In the genomic region with DNA sequence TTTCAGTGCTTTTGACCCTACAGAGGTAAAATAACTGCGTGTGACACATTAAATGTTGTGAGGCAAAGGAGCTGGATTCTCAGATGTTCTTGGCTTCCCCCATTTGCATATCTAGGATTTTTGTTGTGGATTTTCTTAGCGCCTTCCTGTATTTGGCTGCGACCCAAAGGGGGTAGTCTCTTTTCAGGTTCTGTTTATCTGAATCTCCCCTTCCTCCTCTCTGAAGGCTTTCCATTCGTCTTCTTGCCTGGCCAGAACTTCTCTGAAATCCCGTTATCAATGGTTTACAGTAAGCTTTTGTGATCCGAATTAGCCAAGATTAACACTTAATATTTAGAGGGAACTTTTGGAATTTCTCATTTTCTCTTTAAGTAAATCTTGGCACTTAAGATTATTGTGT, we compare ENCODE assay signal across 1 cellular context.
TF ChIP-seq lines count a peak whose summit lies in the region.

No MANE protein-coding gene starts in this region.

TF ChIP-seq in K562, 482 proteins besides CTCF, POLR2A, EP300 and RAD21 (continued from another document and continues in another):
- no peak for TF ChIP-seq TOE1 (IDR thresholded peaks at IDR 0.05; ENCODE audit: borderline replicate concordance)
- TF ChIP-seq TOE1 (CRISPR knock-in tag; IDR thresholded peaks at IDR 0.05; ENCODE audit: borderline replicate concordance, low read depth), result no peak
- TF ChIP-seq ZNF586 (CRISPR knock-in tag; conservative IDR thresholded peaks at IDR 0.05), result no peak
- TF ChIP-seq, protein P1, sequence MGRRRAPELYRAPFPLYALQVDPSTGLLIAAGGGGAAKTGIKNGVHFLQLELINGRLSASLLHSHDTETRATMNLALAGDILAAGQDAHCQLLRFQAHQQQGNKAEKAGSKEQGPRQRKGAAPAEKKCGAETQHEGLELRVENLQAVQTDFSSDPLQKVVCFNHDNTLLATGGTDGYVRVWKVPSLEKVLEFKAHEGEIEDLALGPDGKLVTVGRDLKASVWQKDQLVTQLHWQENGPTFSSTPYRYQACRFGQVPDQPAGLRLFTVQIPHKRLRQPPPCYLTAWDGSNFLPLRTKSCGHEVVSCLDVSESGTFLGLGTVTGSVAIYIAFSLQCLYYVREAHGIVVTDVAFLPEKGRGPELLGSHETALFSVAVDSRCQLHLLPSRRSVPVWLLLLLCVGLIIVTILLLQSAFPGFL (CRISPR knock-in tag; IDR thresholded peaks at IDR 0.05), result no peak
- TF ChIP-seq MECOM (CRISPR knock-in tag; IDR thresholded peaks at IDR 0.05), result no peak
- no peak for TF ChIP-seq CCAR2 (IDR thresholded peaks at IDR 0.05; ENCODE audit: low read depth, low read length)
- no peak for TF ChIP-seq ZNF551 (CRISPR knock-in tag; IDR thresholded peaks at IDR 0.05)
- TF ChIP-seq, protein P2, sequence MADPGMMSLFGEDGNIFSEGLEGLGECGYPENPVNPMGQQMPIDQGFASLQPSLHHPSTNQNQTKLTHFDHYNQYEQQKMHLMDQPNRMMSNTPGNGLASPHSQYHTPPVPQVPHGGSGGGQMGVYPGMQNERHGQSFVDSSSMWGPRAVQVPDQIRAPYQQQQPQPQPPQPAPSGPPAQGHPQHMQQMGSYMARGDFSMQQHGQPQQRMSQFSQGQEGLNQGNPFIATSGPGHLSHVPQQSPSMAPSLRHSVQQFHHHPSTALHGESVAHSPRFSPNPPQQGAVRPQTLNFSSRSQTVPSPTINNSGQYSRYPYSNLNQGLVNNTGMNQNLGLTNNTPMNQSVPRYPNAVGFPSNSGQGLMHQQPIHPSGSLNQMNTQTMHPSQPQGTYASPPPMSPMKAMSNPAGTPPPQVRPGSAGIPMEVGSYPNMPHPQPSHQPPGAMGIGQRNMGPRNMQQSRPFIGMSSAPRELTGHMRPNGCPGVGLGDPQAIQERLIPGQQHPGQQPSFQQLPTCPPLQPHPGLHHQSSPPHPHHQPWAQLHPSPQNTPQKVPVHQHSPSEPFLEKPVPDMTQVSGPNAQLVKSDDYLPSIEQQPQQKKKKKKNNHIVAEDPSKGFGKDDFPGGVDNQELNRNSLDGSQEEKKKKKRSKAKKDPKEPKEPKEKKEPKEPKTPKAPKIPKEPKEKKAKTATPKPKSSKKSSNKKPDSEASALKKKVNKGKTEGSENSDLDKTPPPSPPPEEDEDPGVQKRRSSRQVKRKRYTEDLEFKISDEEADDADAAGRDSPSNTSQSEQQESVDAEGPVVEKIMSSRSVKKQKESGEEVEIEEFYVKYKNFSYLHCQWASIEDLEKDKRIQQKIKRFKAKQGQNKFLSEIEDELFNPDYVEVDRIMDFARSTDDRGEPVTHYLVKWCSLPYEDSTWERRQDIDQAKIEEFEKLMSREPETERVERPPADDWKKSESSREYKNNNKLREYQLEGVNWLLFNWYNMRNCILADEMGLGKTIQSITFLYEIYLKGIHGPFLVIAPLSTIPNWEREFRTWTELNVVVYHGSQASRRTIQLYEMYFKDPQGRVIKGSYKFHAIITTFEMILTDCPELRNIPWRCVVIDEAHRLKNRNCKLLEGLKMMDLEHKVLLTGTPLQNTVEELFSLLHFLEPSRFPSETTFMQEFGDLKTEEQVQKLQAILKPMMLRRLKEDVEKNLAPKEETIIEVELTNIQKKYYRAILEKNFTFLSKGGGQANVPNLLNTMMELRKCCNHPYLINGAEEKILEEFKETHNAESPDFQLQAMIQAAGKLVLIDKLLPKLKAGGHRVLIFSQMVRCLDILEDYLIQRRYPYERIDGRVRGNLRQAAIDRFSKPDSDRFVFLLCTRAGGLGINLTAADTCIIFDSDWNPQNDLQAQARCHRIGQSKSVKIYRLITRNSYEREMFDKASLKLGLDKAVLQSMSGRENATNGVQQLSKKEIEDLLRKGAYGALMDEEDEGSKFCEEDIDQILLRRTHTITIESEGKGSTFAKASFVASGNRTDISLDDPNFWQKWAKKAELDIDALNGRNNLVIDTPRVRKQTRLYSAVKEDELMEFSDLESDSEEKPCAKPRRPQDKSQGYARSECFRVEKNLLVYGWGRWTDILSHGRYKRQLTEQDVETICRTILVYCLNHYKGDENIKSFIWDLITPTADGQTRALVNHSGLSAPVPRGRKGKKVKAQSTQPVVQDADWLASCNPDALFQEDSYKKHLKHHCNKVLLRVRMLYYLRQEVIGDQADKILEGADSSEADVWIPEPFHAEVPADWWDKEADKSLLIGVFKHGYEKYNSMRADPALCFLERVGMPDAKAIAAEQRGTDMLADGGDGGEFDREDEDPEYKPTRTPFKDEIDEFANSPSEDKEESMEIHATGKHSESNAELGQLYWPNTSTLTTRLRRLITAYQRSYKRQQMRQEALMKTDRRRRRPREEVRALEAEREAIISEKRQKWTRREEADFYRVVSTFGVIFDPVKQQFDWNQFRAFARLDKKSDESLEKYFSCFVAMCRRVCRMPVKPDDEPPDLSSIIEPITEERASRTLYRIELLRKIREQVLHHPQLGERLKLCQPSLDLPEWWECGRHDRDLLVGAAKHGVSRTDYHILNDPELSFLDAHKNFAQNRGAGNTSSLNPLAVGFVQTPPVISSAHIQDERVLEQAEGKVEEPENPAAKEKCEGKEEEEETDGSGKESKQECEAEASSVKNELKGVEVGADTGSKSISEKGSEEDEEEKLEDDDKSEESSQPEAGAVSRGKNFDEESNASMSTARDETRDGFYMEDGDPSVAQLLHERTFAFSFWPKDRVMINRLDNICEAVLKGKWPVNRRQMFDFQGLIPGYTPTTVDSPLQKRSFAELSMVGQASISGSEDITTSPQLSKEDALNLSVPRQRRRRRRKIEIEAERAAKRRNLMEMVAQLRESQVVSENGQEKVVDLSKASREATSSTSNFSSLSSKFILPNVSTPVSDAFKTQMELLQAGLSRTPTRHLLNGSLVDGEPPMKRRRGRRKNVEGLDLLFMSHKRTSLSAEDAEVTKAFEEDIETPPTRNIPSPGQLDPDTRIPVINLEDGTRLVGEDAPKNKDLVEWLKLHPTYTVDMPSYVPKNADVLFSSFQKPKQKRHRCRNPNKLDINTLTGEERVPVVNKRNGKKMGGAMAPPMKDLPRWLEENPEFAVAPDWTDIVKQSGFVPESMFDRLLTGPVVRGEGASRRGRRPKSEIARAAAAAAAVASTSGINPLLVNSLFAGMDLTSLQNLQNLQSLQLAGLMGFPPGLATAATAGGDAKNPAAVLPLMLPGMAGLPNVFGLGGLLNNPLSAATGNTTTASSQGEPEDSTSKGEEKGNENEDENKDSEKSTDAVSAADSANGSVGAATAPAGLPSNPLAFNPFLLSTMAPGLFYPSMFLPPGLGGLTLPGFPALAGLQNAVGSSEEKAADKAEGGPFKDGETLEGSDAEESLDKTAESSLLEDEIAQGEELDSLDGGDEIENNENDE (IDR thresholded peaks at IDR 0.05; ENCODE audit: low read depth, low read length), result no peak
- TF ChIP-seq ZNF384 (IDR thresholded peaks at IDR 0.05; ENCODE audit: low read depth, low read length), result no peak
- peak in 1 of 2 experiments; percentile 54; a peak in 1 of 4 replicates for TF ChIP-seq RCOR1 (IDR thresholded peaks at IDR 0.05; ENCODE audit: borderline replicate concordance in 1 of 2, low read depth in 2 of 2, low read length in 2 of 2)
- 0 out of 2 replicates have a peak, but pooled peaks have one; percentile 28 for TF ChIP-seq MTA2 (IDR thresholded peaks at IDR 0.05; ENCODE audit: low read depth)
- TF ChIP-seq, protein P3, sequence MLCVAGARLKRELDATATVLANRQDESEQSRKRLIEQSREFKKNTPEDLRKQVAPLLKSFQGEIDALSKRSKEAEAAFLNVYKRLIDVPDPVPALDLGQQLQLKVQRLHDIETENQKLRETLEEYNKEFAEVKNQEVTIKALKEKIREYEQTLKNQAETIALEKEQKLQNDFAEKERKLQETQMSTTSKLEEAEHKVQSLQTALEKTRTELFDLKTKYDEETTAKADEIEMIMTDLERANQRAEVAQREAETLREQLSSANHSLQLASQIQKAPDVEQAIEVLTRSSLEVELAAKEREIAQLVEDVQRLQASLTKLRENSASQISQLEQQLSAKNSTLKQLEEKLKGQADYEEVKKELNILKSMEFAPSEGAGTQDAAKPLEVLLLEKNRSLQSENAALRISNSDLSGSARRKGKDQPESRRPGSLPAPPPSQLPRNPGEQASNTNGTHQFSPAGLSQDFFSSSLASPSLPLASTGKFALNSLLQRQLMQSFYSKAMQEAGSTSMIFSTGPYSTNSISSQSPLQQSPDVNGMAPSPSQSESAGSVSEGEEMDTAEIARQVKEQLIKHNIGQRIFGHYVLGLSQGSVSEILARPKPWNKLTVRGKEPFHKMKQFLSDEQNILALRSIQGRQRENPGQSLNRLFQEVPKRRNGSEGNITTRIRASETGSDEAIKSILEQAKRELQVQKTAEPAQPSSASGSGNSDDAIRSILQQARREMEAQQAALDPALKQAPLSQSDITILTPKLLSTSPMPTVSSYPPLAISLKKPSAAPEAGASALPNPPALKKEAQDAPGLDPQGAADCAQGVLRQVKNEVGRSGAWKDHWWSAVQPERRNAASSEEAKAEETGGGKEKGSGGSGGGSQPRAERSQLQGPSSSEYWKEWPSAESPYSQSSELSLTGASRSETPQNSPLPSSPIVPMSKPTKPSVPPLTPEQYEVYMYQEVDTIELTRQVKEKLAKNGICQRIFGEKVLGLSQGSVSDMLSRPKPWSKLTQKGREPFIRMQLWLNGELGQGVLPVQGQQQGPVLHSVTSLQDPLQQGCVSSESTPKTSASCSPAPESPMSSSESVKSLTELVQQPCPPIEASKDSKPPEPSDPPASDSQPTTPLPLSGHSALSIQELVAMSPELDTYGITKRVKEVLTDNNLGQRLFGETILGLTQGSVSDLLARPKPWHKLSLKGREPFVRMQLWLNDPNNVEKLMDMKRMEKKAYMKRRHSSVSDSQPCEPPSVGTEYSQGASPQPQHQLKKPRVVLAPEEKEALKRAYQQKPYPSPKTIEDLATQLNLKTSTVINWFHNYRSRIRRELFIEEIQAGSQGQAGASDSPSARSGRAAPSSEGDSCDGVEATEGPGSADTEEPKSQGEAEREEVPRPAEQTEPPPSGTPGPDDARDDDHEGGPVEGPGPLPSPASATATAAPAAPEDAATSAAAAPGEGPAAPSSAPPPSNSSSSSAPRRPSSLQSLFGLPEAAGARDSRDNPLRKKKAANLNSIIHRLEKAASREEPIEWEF (CRISPR knock-in tag; IDR thresholded peaks at IDR 0.05), result no peak
- TF ChIP-seq, protein P4, sequence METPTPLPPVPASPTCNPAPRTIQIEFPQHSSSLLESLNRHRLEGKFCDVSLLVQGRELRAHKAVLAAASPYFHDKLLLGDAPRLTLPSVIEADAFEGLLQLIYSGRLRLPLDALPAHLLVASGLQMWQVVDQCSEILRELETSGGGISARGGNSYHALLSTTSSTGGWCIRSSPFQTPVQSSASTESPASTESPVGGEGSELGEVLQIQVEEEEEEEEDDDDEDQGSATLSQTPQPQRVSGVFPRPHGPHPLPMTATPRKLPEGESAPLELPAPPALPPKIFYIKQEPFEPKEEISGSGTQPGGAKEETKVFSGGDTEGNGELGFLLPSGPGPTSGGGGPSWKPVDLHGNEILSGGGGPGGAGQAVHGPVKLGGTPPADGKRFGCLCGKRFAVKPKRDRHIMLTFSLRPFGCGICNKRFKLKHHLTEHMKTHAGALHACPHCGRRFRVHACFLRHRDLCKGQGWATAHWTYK (CRISPR knock-in tag; IDR thresholded peaks at IDR 0.05), result no peak
- no peak for TF ChIP-seq SREBF1 (IDR thresholded peaks at IDR 0.05; ENCODE audit: borderline replicate concordance, low read depth, low read length)
- TF ChIP-seq LARP7 (IDR thresholded peaks at IDR 0.05), result no peak
- TF ChIP-seq, protein P5, sequence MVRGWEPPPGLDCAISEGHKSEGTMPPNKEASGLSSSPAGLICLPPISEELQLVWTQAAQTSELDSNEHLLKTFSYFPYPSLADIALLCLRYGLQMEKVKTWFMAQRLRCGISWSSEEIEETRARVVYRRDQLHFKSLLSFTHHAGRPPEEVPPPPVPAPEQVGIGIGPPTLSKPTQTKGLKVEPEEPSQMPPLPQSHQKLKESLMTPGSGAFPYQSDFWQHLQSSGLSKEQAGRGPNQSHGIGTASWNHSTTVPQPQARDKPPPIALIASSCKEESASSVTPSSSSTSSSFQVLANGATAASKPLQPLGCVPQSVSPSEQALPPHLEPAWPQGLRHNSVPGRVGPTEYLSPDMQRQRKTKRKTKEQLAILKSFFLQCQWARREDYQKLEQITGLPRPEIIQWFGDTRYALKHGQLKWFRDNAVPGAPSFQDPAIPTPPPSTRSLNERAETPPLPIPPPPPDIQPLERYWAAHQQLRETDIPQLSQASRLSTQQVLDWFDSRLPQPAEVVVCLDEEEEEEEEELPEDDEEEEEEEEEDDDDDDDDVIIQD (CRISPR knock-in tag; IDR thresholded peaks at IDR 0.05), result no peak
- peak; percentile 93 for TF ChIP-seq NFIC (IDR thresholded peaks at IDR 0.05)
- TF ChIP-seq MAFK (IDR thresholded peaks at IDR 0.05; ENCODE audit: low read length), result no peak
- no peak for TF ChIP-seq SAFB2 (IDR thresholded peaks at IDR 0.05; ENCODE audit: borderline replicate concordance, low read depth, low read length, severe bottlenecking)
